ENCODE assay signal across 8 cellular contexts in the genomic region with DNA sequence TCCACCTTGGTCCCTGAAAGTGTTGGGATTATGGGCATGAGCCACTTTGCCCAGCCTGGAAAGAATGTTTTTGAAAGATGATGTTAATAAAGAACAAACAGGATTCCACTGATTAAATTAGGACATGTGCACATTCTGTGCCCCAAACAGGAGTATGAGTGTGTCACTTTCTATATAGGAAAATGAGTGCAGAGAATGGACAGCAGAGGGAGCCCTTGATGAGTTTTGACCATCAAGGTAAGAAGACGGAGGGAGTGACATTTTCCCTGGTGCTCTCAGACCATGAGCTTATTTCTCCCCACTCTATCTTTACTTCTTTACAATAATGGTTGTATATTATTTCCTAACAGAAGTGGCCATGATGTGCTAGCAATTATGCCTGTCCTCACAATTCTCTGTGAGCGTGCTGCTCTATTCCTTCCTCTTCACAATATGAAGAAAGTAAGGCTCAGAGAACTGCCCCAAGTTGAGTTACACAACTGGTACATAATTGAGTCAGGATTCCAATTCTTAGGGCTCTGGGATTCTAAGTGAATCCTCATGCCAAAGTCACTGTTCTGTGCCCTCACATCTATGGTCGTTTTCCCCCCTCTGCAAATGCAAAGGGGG. TPM values are rescaled to one million over a fixed set of nuclear protein-coding genes. Genes with fewer than 3 reads are reported as not detected.
A peak's percentile ranks its signal among the peaks of the same experiment; 100 is the strongest.
DNase-seq lines count a peak whose midpoint lies in the region; ATAC-seq and TF ChIP-seq lines count a peak whose summit lies in the region.

No MANE protein-coding gene starts in this region.

- H3K27ac Mint-ChIP-seq in activated naive CD8-positive, alpha-beta T cell treated with anti-CD3 and anti-CD28 coated beads, Interleukin-2, amount 10 ng/mL, durations not matched to agents 7 days and 5 days: no peak overlapping the region

- H3K9ac ChIP-seq in Karpas-422 (ENCODE audit: low read length) (no peak overlapping the region), OCI-LY3 (ENCODE audit: low read length) (no peak overlapping the region)

- H3K27ac ChIP-seq in Karpas-422 (ENCODE audit: low read length): no peak overlapping the region
- no peak overlapping the region for H3K27ac ChIP-seq in OCI-LY3 (ENCODE audit: low read length)

- H3K9me2 ChIP-seq in Karpas-422 (replicated peaks; ENCODE audit: insufficient read depth, low read length): no peaks in the 10 kb centered on the region

- H3K4me2 ChIP-seq in Karpas-422 (ENCODE audit: low read depth, low read length, poor library complexity, severe bottlenecking): no peak overlapping the region
- H3K4me2 ChIP-seq in OCI-LY3 (ENCODE audit: low read length): no peak overlapping the region

- no peaks in the 10 kb centered on the region for H3K9me3 Mint-ChIP-seq in activated naive CD8-positive, alpha-beta T cell treated with anti-CD3 and anti-CD28 coated beads, Interleukin-2, amount 10 ng/mL, durations not matched to agents 7 days and 5 days

- H3K4me3 ChIP-seq in Karpas-422 (ENCODE audit: low read length) (no peak overlapping the region), OCI-LY3 (ENCODE audit: low read length) (no peak overlapping the region)

- peak; percentile 73 for DNase-seq in COLO668 (lab: John Stamatoyannopoulos, UW; ENCODE audit: unreplicated experiment)
- peak; percentile 87 for DNase-seq in Karpas-422
- no peak for DNase-seq in activated naive CD8-positive, alpha-beta T cell treated with anti-CD3 and anti-CD28 coated beads, Interleukin-2, amount 10 ng/mL, durations not matched to agents 7 days and 5 days
- DNase-seq in Right ventricle myocardium superior: no peak
- peak; percentile 91 for DNase-seq in pons (ENCODE audit: low spot score)

- H2AFZ ChIP-seq in Karpas-422 (ENCODE audit: low read length) (no peak overlapping the region), OCI-LY3 (ENCODE audit: low read depth, low read length) (no peak overlapping the region)

- H3K27me3 ChIP-seq in Karpas-422 (ENCODE audit: low read length) (no peaks in the 10 kb centered on the region), OCI-LY3 (ENCODE audit: low read depth, low read length) (no peaks in the 10 kb centered on the region)

- intact Hi-C loops in Right ventricle myocardium superior (cut with DNase I): no loop called here

- POLR2A ChIA-PET in activated naive CD8-positive, alpha-beta T cell treated with anti-CD3 and anti-CD28 coated beads, Interleukin-2, amount 10 ng/mL, durations not matched to agents 7 days and 5 days (lab: Charles Lee): interaction anchor here (1.4 to 2.9 kb wide), 2 partner anchors 147 to 174 kb away, joined by 3 to 12 read pairs; no protein-coding TSS in a partner anchor

- H4K20me1 ChIP-seq in Karpas-422 (ENCODE audit: insufficient read depth, low read depth, low read length) (no peaks in the 10 kb centered on the region), OCI-LY3 (ENCODE audit: insufficient read depth, low read length) (no peaks in the 10 kb centered on the region)

- peak; percentile 74 for ATAC-seq in GM19324 (IDR thresholded peaks at IDR 0.05; ENCODE audit: low FRiP score, unreplicated experiment)
- ATAC-seq in activated naive CD8-positive, alpha-beta T cell treated with anti-CD3 and anti-CD28 coated beads, Interleukin-2, amount 10 ng/mL, durations not matched to agents 7 days and 5 days (ENCODE audit: low read depth): peak; percentile 82
- peak; percentile 87 for ATAC-seq in Right ventricle myocardium superior (ENCODE audit: poor library complexity)
- ATAC-seq in HG03108 (IDR thresholded peaks at IDR 0.05; ENCODE audit: unreplicated experiment): no peak

- H3K36me3 Mint-ChIP-seq in activated naive CD8-positive, alpha-beta T cell treated with anti-CD3 and anti-CD28 coated beads, Interleukin-2, amount 10 ng/mL, durations not matched to agents 7 days and 5 days: no peaks in the 10 kb centered on the region

- H3K9me3 ChIP-seq in Karpas-422 (ENCODE audit: low read length) (no peaks in the 10 kb centered on the region), OCI-LY3 (ENCODE audit: insufficient read depth, low read length) (no peaks in the 10 kb centered on the region)

- no peaks in the 10 kb centered on the region for H3K27me3 Mint-ChIP-seq in activated naive CD8-positive, alpha-beta T cell treated with anti-CD3 and anti-CD28 coated beads, Interleukin-2, amount 10 ng/mL, durations not matched to agents 7 days and 5 days

- H3K36me3 ChIP-seq in Karpas-422 (ENCODE audit: insufficient read depth, low read length): no peaks in the 10 kb centered on the region
- no peaks in the 10 kb centered on the region for H3K36me3 ChIP-seq in OCI-LY3 (replicated peaks; ENCODE audit: low read depth, low read length)

- peak; percentile 64 for TF ChIP-seq CTCF in OCI-LY3 (IDR thresholded peaks at IDR 0.05; ENCODE audit: low read depth, low read length)

- H3K79me2 ChIP-seq in Karpas-422 (ENCODE audit: low read length): no peaks in the 10 kb centered on the region
- H3K79me2 ChIP-seq in OCI-LY3 (ENCODE audit: low read length): no peaks in the 10 kb centered on the region

- H3K4me1 ChIP-seq in Karpas-422 (ENCODE audit: low read length): no peaks in the 10 kb centered on the region
- no peaks in the 10 kb centered on the region for H3K4me1 ChIP-seq in OCI-LY3 (ENCODE audit: low read length)

- H3K4me3 Mint-ChIP-seq in activated naive CD8-positive, alpha-beta T cell treated with anti-CD3 and anti-CD28 coated beads, Interleukin-2, amount 10 ng/mL, durations not matched to agents 7 days and 5 days: no peak overlapping the region

- peaks cover 1% of the 10 kb centered on the region for H3K4me1 Mint-ChIP-seq in activated naive CD8-positive, alpha-beta T cell treated with anti-CD3 and anti-CD28 coated beads, Interleukin-2, amount 10 ng/mL, durations not matched to agents 7 days and 5 days

RNA-seq across cellular contexts. Expression of a gene that starts 20.6 kb away (rescaled TPM):
- 5,590 and 7,287 TPM in 2 replicates for total RNA-seq in Karpas-422 (2014; rRNA removed; shearing (Covaris generic); ENCODE audit: low replicate concordance)
- 1,000 to 10,000 TPM; 2,315 to 2,375 TPM for total RNA-seq in activated naive CD8-positive, alpha-beta T cell treated with anti-CD3 and anti-CD28 coated beads, Interleukin-2, amount 10 ng/mL, durations not matched to agents 7 days and 5 days
- 1,979 TPM for total RNA-seq in Right ventricle myocardium superior

Comparison
In these comparisons a context has a peak if more than half of its experiments do, and no peak if none do; other contexts are left out.
1. DNase-seq: peak in COLO668 (single experiment), Karpas-422 (single experiment) and pons (single experiment); none in activated naive CD8-positive, alpha-beta T cell treated with anti-CD3 and anti-CD28 coated beads, Interleukin-2, amount 10 ng/mL, durations not matched to agents 7 days and 5 days (single experiment) and Right ventricle myocardium superior (single experiment).